ENCODE assay signal across 30 cellular contexts in genomic region chr4:105588252-105588651, GRCh38. TPM values are rescaled to one million over a fixed set of nuclear protein-coding genes. Genes with fewer than 3 reads are reported as not detected.
A peak's percentile ranks its signal among the peaks of the same experiment; 100 is the strongest.
DNase-seq lines count a peak whose midpoint lies in the region; ATAC-seq and TF ChIP-seq lines count a peak whose summit lies in the region.
"Had no signal": no experiment of that assay in that cellular context is flagged by ENCODE, and none has a peak within 500 bp of the region (broad histone marks: within the 10 kb centered on the region; RNA-seq: fewer than 3 reads in every experiment).

No MANE protein-coding gene starts in this region.

- peaks cover 1% of the 10 kb centered on the region for H3K4me1 Mint-ChIP-seq in activated CD8-positive, alpha-beta T cell treated with anti-CD3 and anti-CD28 coated beads, Interleukin-2, amount 10 ng/mL, durations not matched to agents 7 days and 5 days (ENCODE audit: low read depth)
- no peaks in the 10 kb centered on the region for H3K4me1 Mint-ChIP-seq in activated CD8-positive, alpha-beta T cell treated with anti-CD3 and anti-CD28 coated beads for 36 hours (ENCODE audit: low read depth)
- no peaks in the 10 kb centered on the region for H3K4me1 Mint-ChIP-seq in natural killer cell treated with Interleukin-12 subunit alpha and Interleukin-12 subunit beta and Interleukin-15 and Interleukin-18, amount 100 ng/mL, for 72 hours (ENCODE audit: low read depth in 2 of 2)
- H3K4me1 Mint-ChIP-seq: activated CD4-positive, alpha-beta T cell treated with anti-CD3 and anti-CD28 coated beads for 36 hours had no signal

- CTCF ChIA-PET in activated CD8-positive, alpha-beta T cell treated with anti-CD3 and anti-CD28 coated beads, Interleukin-2, amount 10 ng/mL, durations not matched to agents 7 days and 5 days (lab: Charles Lee) = no interaction called here
- CTCF ChIA-PET in activated CD8-positive, alpha-beta T cell treated with anti-CD3 and anti-CD28 coated beads for 36 hours (lab: Charles Lee) = no interaction called here

- peaks cover 4% of the 10 kb centered on the region for H3K27me3 Mint-ChIP-seq in activated CD8-positive, alpha-beta T cell treated with anti-CD3 and anti-CD28 coated beads, Interleukin-2, amount 10 ng/mL, durations not matched to agents 7 days and 5 days (ENCODE audit: low read depth)
- H3K27me3 Mint-ChIP-seq in activated CD8-positive, alpha-beta T cell treated with anti-CD3 and anti-CD28 coated beads for 36 hours = peaks cover 16% of the 10 kb centered on the region
- H3K27me3 Mint-ChIP-seq in natural killer cell treated with Interleukin-12 subunit alpha and Interleukin-12 subunit beta and Interleukin-15 and Interleukin-18, amount 100 ng/mL, for 72 hours = peaks cover 20 to 37% of the 10 kb centered on the region in 2 donors

- TF ChIP-seq CTCF in activated CD8-positive, alpha-beta T cell treated with anti-CD3 and anti-CD28 coated beads for 36 hours (IDR thresholded peaks at IDR 0.05) = no peak
- no peak for TF ChIP-seq CTCF in thyroid gland (IDR thresholded peaks at IDR 0.05)

- no peak for TF ChIP-seq POLR2A in thyroid gland (IDR thresholded peaks at IDR 0.05)

- H3K4me3 ChIP-seq in thyroid gland (replicated peaks in 1 of 3) = no peak overlapping the region
- H3K4me3 ChIP-seq: HAP-1, skin epidermis had no signal

- H3K4me1 ChIP-seq in thyroid gland = peaks cover 19 to 28% of the 10 kb centered on the region in 2 donors

- intact Hi-C loops in activated CD8-positive, alpha-beta T cell treated with anti-CD3 and anti-CD28 coated beads for 36 hours (cut with micrococcal nuclease) = no loop called here
- intact Hi-C loops in thyroid gland (cut with DNase I) = no loop called here

- H3K36me3 Mint-ChIP-seq in activated CD8-positive, alpha-beta T cell treated with anti-CD3 and anti-CD28 coated beads, Interleukin-2, amount 10 ng/mL, durations not matched to agents 7 days and 5 days (ENCODE audit: low read depth) = no peaks in the 10 kb centered on the region
- H3K36me3 Mint-ChIP-seq in activated CD8-positive, alpha-beta T cell treated with anti-CD3 and anti-CD28 coated beads for 36 hours (ENCODE audit: low read depth) = no peaks in the 10 kb centered on the region
- H3K36me3 Mint-ChIP-seq in natural killer cell treated with Interleukin-12 subunit alpha and Interleukin-12 subunit beta and Interleukin-15 and Interleukin-18, amount 100 ng/mL, for 72 hours = no peaks in the 10 kb centered on the region
- H3K36me3 Mint-ChIP-seq: naive thymus-derived CD8-positive, alpha-beta T cell had no signal

- no peak for DNase-seq in activated CD8-positive, alpha-beta T cell treated with anti-CD3 and anti-CD28 coated beads, Interleukin-2, amount 10 ng/mL, durations not matched to agents 7 days and 5 days
- no peak for DNase-seq in activated CD8-positive, alpha-beta T cell treated with anti-CD3 and anti-CD28 coated beads for 36 hours
- DNase-seq in SK-N-DZ (ENCODE audit: low spot score) (peak; percentile 39), thyroid gland (no peak), SW480 (ENCODE audit: low spot score) (no peak), epidermal melanocyte (ENCODE audit: insufficient read length, low spot score) (no peak)
- DNase-seq in natural killer cell treated with Interleukin-12 subunit alpha and Interleukin-12 subunit beta and Interleukin-15 and Interleukin-18, amount 100 ng/mL, for 72 hours (ENCODE audit: low spot score) = no peak
- DNase-seq: activated CD4-positive, alpha-beta T cell treated with anti-CD3 and anti-CD28 coated beads for 36 hours; activated naive CD4-positive, alpha-beta T cell treated with anti-CD3 and anti-CD28 coated beads for 36 hours; AML-193; amniotic stem cell; CD4-positive, alpha-beta T cell; effector CD4-positive, alpha-beta T cell; erythroblast; Kasumi-1; midbrain; naive thymus-derived CD8-positive, alpha-beta T cell; NCI-H1092; NCI-H187 treated with DMSO at 0.1 percent for 48 hours; NCI-H2171 treated with DMSO at 0.1 percent for 48 hours; NCI-H524; SK-N-SH; T-helper 17 cell had no signal

- no peaks in the 10 kb centered on the region for H3K9me3 ChIP-seq in thyroid gland
- H3K9me3 ChIP-seq: HAP-1, SK-N-SH had no signal

- WGBS in thyroid gland, 2 donors = 57 to 63% methylated on average over 3 of the region's 3 CpGs

- no peak overlapping the region for H3K4me3 Mint-ChIP-seq in activated CD8-positive, alpha-beta T cell treated with anti-CD3 and anti-CD28 coated beads, Interleukin-2, amount 10 ng/mL, durations not matched to agents 7 days and 5 days
- no peak overlapping the region for H3K4me3 Mint-ChIP-seq in activated CD8-positive, alpha-beta T cell treated with anti-CD3 and anti-CD28 coated beads for 36 hours
- H3K4me3 Mint-ChIP-seq in natural killer cell treated with Interleukin-12 subunit alpha and Interleukin-12 subunit beta and Interleukin-15 and Interleukin-18, amount 100 ng/mL, for 72 hours = no peak overlapping the region
- H3K4me3 Mint-ChIP-seq: activated CD4-positive, alpha-beta T cell treated with anti-CD3 and anti-CD28 coated beads for 36 hours; activated naive CD4-positive, alpha-beta T cell treated with anti-CD3 and anti-CD28 coated beads for 36 hours; CD4-positive, alpha-beta T cell; naive thymus-derived CD8-positive, alpha-beta T cell; stimulated activated naive CD8-positive, alpha-beta T cell treated with anti-CD3 and anti-CD28 coated beads, Interleukin-15, Interleukin-2, amounts not matched to agents 100 ng/mL and 50 ng/mL, for 24 hours; T-helper 17 cell had no signal

- no peaks in the 10 kb centered on the region for H3K27me3 ChIP-seq in thyroid gland

- peak overlapping the region in 2 of 3 donors; percentile 51 to 69 for H3K27ac ChIP-seq in thyroid gland
- H3K27ac ChIP-seq: HL-60, skin epidermis had no signal

- no peak overlapping the region for H3K27ac Mint-ChIP-seq in activated CD8-positive, alpha-beta T cell treated with anti-CD3 and anti-CD28 coated beads, Interleukin-2, amount 10 ng/mL, durations not matched to agents 7 days and 5 days
- H3K27ac Mint-ChIP-seq in activated CD8-positive, alpha-beta T cell treated with anti-CD3 and anti-CD28 coated beads for 36 hours = no peak overlapping the region
- no peak overlapping the region for H3K27ac Mint-ChIP-seq in natural killer cell treated with Interleukin-12 subunit alpha and Interleukin-12 subunit beta and Interleukin-15 and Interleukin-18, amount 100 ng/mL, for 72 hours
- H3K27ac Mint-ChIP-seq: activated CD4-positive, alpha-beta T cell treated with anti-CD3 and anti-CD28 coated beads for 36 hours; activated naive CD4-positive, alpha-beta T cell treated with anti-CD3 and anti-CD28 coated beads for 36 hours; CD4-positive, alpha-beta T cell; naive thymus-derived CD8-positive, alpha-beta T cell; stimulated activated naive CD8-positive, alpha-beta T cell treated with anti-CD3 and anti-CD28 coated beads, Interleukin-15, Interleukin-2, amounts not matched to agents 100 ng/mL and 50 ng/mL, for 24 hours; T-helper 17 cell had no signal

- no peaks in the 10 kb centered on the region for H3K9me3 Mint-ChIP-seq in activated CD8-positive, alpha-beta T cell treated with anti-CD3 and anti-CD28 coated beads, Interleukin-2, amount 10 ng/mL, durations not matched to agents 7 days and 5 days (ENCODE audit: insufficient read depth)
- no peaks in the 10 kb centered on the region for H3K9me3 Mint-ChIP-seq in activated CD8-positive, alpha-beta T cell treated with anti-CD3 and anti-CD28 coated beads for 36 hours
- no peaks in the 10 kb centered on the region for H3K9me3 Mint-ChIP-seq in natural killer cell treated with Interleukin-12 subunit alpha and Interleukin-12 subunit beta and Interleukin-15 and Interleukin-18, amount 100 ng/mL, for 72 hours
- H3K9me3 Mint-ChIP-seq: activated naive CD4-positive, alpha-beta T cell treated with anti-CD3 and anti-CD28 coated beads for 36 hours; CD4-positive, alpha-beta T cell; naive thymus-derived CD8-positive, alpha-beta T cell; stimulated activated naive CD8-positive, alpha-beta T cell treated with anti-CD3 and anti-CD28 coated beads, Interleukin-15, Interleukin-2, amounts not matched to agents 100 ng/mL and 50 ng/mL, for 24 hours had no signal

- peak; percentile 64 for ATAC-seq in activated CD8-positive, alpha-beta T cell treated with anti-CD3 and anti-CD28 coated beads, Interleukin-2, amount 10 ng/mL, durations not matched to agents 7 days and 5 days
- no peak for ATAC-seq in activated CD8-positive, alpha-beta T cell treated with anti-CD3 and anti-CD28 coated beads for 36 hours
- ATAC-seq in HG03432 (IDR thresholded peaks at IDR 0.05; ENCODE audit: unreplicated experiment) = peak; percentile 43
- ATAC-seq in natural killer cell treated with Interleukin-12 subunit alpha and Interleukin-12 subunit beta and Interleukin-15 and Interleukin-18, amount 100 ng/mL, for 72 hours = no peak
- ATAC-seq: activated CD4-positive, alpha-beta T cell treated with anti-CD3 and anti-CD28 coated beads for 36 hours; naive thymus-derived CD8-positive, alpha-beta T cell; T-helper 17 cell had no signal

- POLR2A ChIA-PET in activated CD8-positive, alpha-beta T cell treated with anti-CD3 and anti-CD28 coated beads, Interleukin-2, amount 10 ng/mL, durations not matched to agents 7 days and 5 days (lab: Charles Lee) = no interaction called here
- POLR2A ChIA-PET in activated CD8-positive, alpha-beta T cell treated with anti-CD3 and anti-CD28 coated beads for 36 hours (lab: Charles Lee) = no interaction called here

- no peaks in the 10 kb centered on the region for H3K36me3 ChIP-seq in thyroid gland
- H3K36me3 ChIP-seq: HAP-1 had no signal

RNA-seq across cellular contexts. Expression of gene ARHGEF38, which starts 35.8 kb away (rescaled TPM):
- not detected for total RNA-seq in activated CD8-positive, alpha-beta T cell treated with anti-CD3 and anti-CD28 coated beads, Interleukin-2, amount 10 ng/mL, durations not matched to agents 7 days and 5 days
- total RNA-seq in activated CD8-positive, alpha-beta T cell treated with anti-CD3 and anti-CD28 coated beads for 36 hours = not detected
- not detected in 2 replicates for polyA plus RNA-seq in SK-N-DZ (2014; cell fraction: cytosol; rRNA removed)
- polyA plus RNA-seq in SK-N-DZ (2014; cell fraction: nucleus; rRNA removed) = not detected in 2 replicates
- total RNA-seq in thyroid gland = 10 to 100 TPM in 1 of 4 donors, 1 to 10 TPM in 3; 2.5 to 10.1 (median 4.5) TPM
- total RNA-seq in natural killer cell treated with Interleukin-12 subunit alpha and Interleukin-12 subunit beta and Interleukin-15 and Interleukin-18, amount 100 ng/mL, for 72 hours = not detected
- total RNA-seq: A172; activated CD4-positive, alpha-beta T cell treated with anti-CD3 and anti-CD28 coated beads for 36 hours; activated naive CD4-positive, alpha-beta T cell treated with anti-CD3 and anti-CD28 coated beads for 36 hours; CD4-positive, alpha-beta T cell; naive thymus-derived CD8-positive, alpha-beta T cell; osteoblast; T-helper 17 cell had no signal
- polyA plus RNA-seq: naive thymus-derived CD8-positive, alpha-beta T cell had no signal

Comparison
In these comparisons a context has a peak if more than half of its experiments do, and no peak if none do; other contexts are left out.
1. ATAC-seq: peak in activated CD8-positive, alpha-beta T cell treated with anti-CD3 and anti-CD28 coated beads, Interleukin-2, amount 10 ng/mL, durations not matched to agents 7 days and 5 days (single experiment) and HG03432 (single experiment); none in activated CD8-positive, alpha-beta T cell treated with anti-CD3 and anti-CD28 coated beads for 36 hours (single experiment) and natural killer cell treated with Interleukin-12 subunit alpha and Interleukin-12 subunit beta and Interleukin-15 and Interleukin-18, amount 100 ng/mL, for 72 hours (0 of 2).